ENCODE assay signal across 8 cellular contexts in genomic region chr16:70529051-70529777, GRCh38. TPM values are rescaled to one million over a fixed set of nuclear protein-coding genes. Genes with fewer than 3 reads are reported as not detected.
DNase-seq lines count a peak whose midpoint lies in the region; ATAC-seq and TF ChIP-seq lines count a peak whose summit lies in the region.

No MANE protein-coding gene starts in this region.

- WGBS in heart left ventricle, 4 donors = 56 to 70% (median 60%) methylated on average over 8 of the region's 8 CpGs
- WGBS in mesendoderm (ENCODE audit: extremely low coverage, insufficient coverage, low lambda C conversion rate) = no CpG with 5 or more reads among the region's 8 CpGs

- H3K4ac ChIP-seq in mesendoderm (ENCODE audit: low read depth, low read length) = no peak overlapping the region

- intact Hi-C loops in heart left ventricle (cut with DNase I) (loop anchor here in 8 of 10 donors (1.0 to 10.0 kb wide), 7 partner anchors 43 to 246 kb away; no protein-coding TSS in a partner anchor), cardiac septum (cut with DNase I) (no loop called here)

- no peak overlapping the region for H2BK120ac ChIP-seq in mesendoderm (ENCODE audit: low read depth, low read length)

- H4K5ac ChIP-seq in mesendoderm (ENCODE audit: low read length) = no peak overlapping the region

- no peak overlapping the region for H3K18ac ChIP-seq in mesendoderm (ENCODE audit: low read length)

- TF ChIP-seq POLR2A in heart left ventricle (IDR thresholded peaks at IDR 0.05) = no peak

- H3K27ac ChIP-seq in heart left ventricle (no peak overlapping the region), mesendoderm (ENCODE audit: low read depth, low read length) (no peak overlapping the region)

- H3K4me2 ChIP-seq in mesendoderm (ENCODE audit: low read length) = no peak overlapping the region

- ATAC-seq in heart left ventricle (no peak), GM19351 (IDR thresholded peaks at IDR 0.05; ENCODE audit: unreplicated experiment) (no peak), GM21360 (IDR thresholded peaks at IDR 0.05; ENCODE audit: unreplicated experiment) (no peak)

- no peak for DNase-seq in heart left ventricle
- no peak for DNase-seq in cardiac septum (ENCODE audit: low spot score)
- DNase-seq in NCI-H69 (lab: John Stamatoyannopoulos, UW) = peak; percentile 18
- DNase-seq in cardiac fibroblast (ENCODE audit: low read depth in 2 of 2) = peak; percentile 70 to 82
- DNase-seq in mesendoderm = peak; percentile 22
- no peak for DNase-seq in activated effector memory CD4-positive, alpha-beta T cell treated with anti-CD3 and anti-CD28 coated beads, Interleukin-2, amount 50 U/mL, for 16 hours

- no peak overlapping the region for H3K9ac ChIP-seq in mesendoderm (ENCODE audit: low read length)

- H3K79me2 ChIP-seq in mesendoderm (ENCODE audit: control insufficient read depth, insufficient read depth, low read length) = peaks cover 65% of the 10 kb centered on the region

- H3K4me3 ChIP-seq in heart left ventricle = no peak overlapping the region
- H3K4me3 ChIP-seq in cardiac fibroblast (replicated peaks in 1 of 2; ENCODE audit: low read depth in 2 of 2, low read length in 2 of 2) = no peak overlapping the region
- H3K4me3 ChIP-seq in mesendoderm (ENCODE audit: low read length) = no peak overlapping the region

- H3K36me3 ChIP-seq in heart left ventricle (peaks cover 0 to 87% (median 81%) of the 10 kb centered on the region in 9 donors), mesendoderm (ENCODE audit: control insufficient read depth, insufficient read depth, low read length) (peaks cover 17% of the 10 kb centered on the region)

- H4K8ac ChIP-seq in mesendoderm (ENCODE audit: low read depth, low read length) = no peak overlapping the region

- H2BK15ac ChIP-seq in mesendoderm (replicated peaks; ENCODE audit: low read depth) = no peak overlapping the region

- H2BK5ac ChIP-seq in mesendoderm (ENCODE audit: low read length) = no peak overlapping the region

- H3K27me3 ChIP-seq in heart left ventricle (no peaks in the 10 kb centered on the region), mesendoderm (ENCODE audit: insufficient read depth, low read length, poor library complexity) (no peaks in the 10 kb centered on the region)

- no peak overlapping the region for H2AK5ac ChIP-seq in mesendoderm (ENCODE audit: low read length)

- H3K9me3 ChIP-seq in heart left ventricle = no peaks in the 10 kb centered on the region

- peaks cover 3 to 52% (median 35%) of the 10 kb centered on the region in 12 donors for H3K4me1 ChIP-seq in heart left ventricle
- peaks cover 2% of the 10 kb centered on the region for H3K4me1 ChIP-seq in mesendoderm (ENCODE audit: control insufficient read depth, low read depth, low read length)

- TF ChIP-seq CTCF in heart left ventricle (IDR thresholded peaks at IDR 0.05) (peak; percentile 35 to 71 (median 53)), cardiac fibroblast (IDR thresholded peaks at IDR 0.05; ENCODE audit: low read depth, low read length) (peak; percentile 49)

- no peak overlapping the region for H3K23ac ChIP-seq in mesendoderm (ENCODE audit: low read length)

- H3K56ac ChIP-seq in mesendoderm (ENCODE audit: low read length) = no peak overlapping the region

- H3K79me1 ChIP-seq in mesendoderm (ENCODE audit: low read length) = peaks cover 12% of the 10 kb centered on the region

RNA-seq across cellular contexts. Expression of gene SF3B3, which starts 5.6 kb away (rescaled TPM):
- total RNA-seq in heart left ventricle = 100 to 1,000 TPM in 8 of 9 donors, 10 to 100 TPM in 1; 83.9 to 198 (median 158) TPM
- polyA plus RNA-seq in heart left ventricle = 10 to 100 TPM; 50.3 to 69.7 TPM
- total RNA-seq in cardiac septum = 159 TPM
- 204 TPM for polyA plus RNA-seq in mesendoderm (2013, experiment 1 of 2)
- 185 TPM for polyA plus RNA-seq in mesendoderm (2013, experiment 2 of 2)

RNA-seq across cellular contexts. Expression of gene COG4, which starts 5.9 kb away (rescaled TPM):
- total RNA-seq in heart left ventricle (10 to 100 TPM; 30.7 to 45.7 (median 41.7) TPM), cardiac septum (36.3 TPM)
- 10 to 100 TPM; 31.8 to 35.1 TPM for polyA plus RNA-seq in heart left ventricle
- polyA plus RNA-seq in mesendoderm (2013, experiment 1 of 2) = 23.8 TPM
- 24.5 TPM for polyA plus RNA-seq in mesendoderm (2013, experiment 2 of 2)

Comparison
In these comparisons a context has a peak if more than half of its experiments do, and no peak if none do; other contexts are left out.
1. DNase-seq: peak in NCI-H69 (single experiment), cardiac fibroblast (2 of 2) and mesendoderm (single experiment); none in heart left ventricle (0 of 5), cardiac septum (single experiment) and activated effector memory CD4-positive, alpha-beta T cell treated with anti-CD3 and anti-CD28 coated beads, Interleukin-2, amount 50 U/mL, for 16 hours (single experiment).